In genomic region chr10:72682626-72683025, GRCh38 we compare ENCODE assay signal across 22 cellular contexts. TPM values are rescaled to one million over a fixed set of nuclear protein-coding genes. Genes with fewer than 3 reads are reported as not detected.
DNase-seq lines count a peak whose midpoint lies in the region; ATAC-seq and TF ChIP-seq lines count a peak whose summit lies in the region.
"Had no signal": no experiment of that assay in that cellular context is flagged by ENCODE, and none has a peak within 500 bp of the region (broad histone marks: within the 10 kb centered on the region; RNA-seq: fewer than 3 reads in every experiment).

No MANE protein-coding gene starts in this region.

- H3K9me3 Mint-ChIP-seq in HFFc6, result no peaks in the 10 kb centered on the region
- H3K9me3 Mint-ChIP-seq in T-helper 2 cell treated with Interferon-gamma antibody and Interleukin-4, amounts not matched to agents 5 μg/mL and 100 μg/mL, for 36 hours, result no peaks in the 10 kb centered on the region
- H3K9me3 Mint-ChIP-seq: activated naive CD8-positive, alpha-beta T cell treated with anti-CD3 and anti-CD28 coated beads for 36 hours; natural killer cell treated with Interleukin-12 subunit alpha and Interleukin-12 subunit beta and Interleukin-15 and Interleukin-18, amount 100 ng/mL, for 72 hours; stimulated activated naive CD8-positive, alpha-beta T cell treated with anti-CD3 and anti-CD28 coated beads, Interleukin-15, amount 100 ng/mL, for 72 hours had no signal

- H3K27me3 Mint-ChIP-seq in HFFc6 (ENCODE audit: insufficient read depth), result peaks cover 2% of the 10 kb centered on the region; the same call in 1 of the 2 replicates
- peaks cover 4% of the 10 kb centered on the region for H3K27me3 Mint-ChIP-seq in T-helper 2 cell treated with Interferon-gamma antibody and Interleukin-4, amounts not matched to agents 5 μg/mL and 100 μg/mL, for 36 hours (ENCODE audit: low read depth)
- H3K27me3 Mint-ChIP-seq: stimulated activated naive CD8-positive, alpha-beta T cell treated with anti-CD3 and anti-CD28 coated beads, Interleukin-15, amount 100 ng/mL, for 72 hours had no signal

- peaks cover 30% of the 10 kb centered on the region for H3K4me1 Mint-ChIP-seq in HFFc6 (ENCODE audit: low read depth)
- no peaks in the 10 kb centered on the region for H3K4me1 Mint-ChIP-seq in T-helper 2 cell treated with Interferon-gamma antibody and Interleukin-4, amounts not matched to agents 5 μg/mL and 100 μg/mL, for 36 hours (ENCODE audit: low read depth)
- H3K4me1 Mint-ChIP-seq: activated CD4-positive, alpha-beta T cell treated with anti-CD3 and anti-CD28 coated beads for 36 hours; activated naive CD8-positive, alpha-beta T cell treated with anti-CD3 and anti-CD28 coated beads for 36 hours; stimulated activated naive CD8-positive, alpha-beta T cell treated with anti-CD3 and anti-CD28 coated beads, Interleukin-15, amount 100 ng/mL, for 72 hours had no signal

- H3K36me3 Mint-ChIP-seq in HFFc6 (ENCODE audit: low read depth), result no peaks in the 10 kb centered on the region
- H3K36me3 Mint-ChIP-seq in T-helper 2 cell treated with Interferon-gamma antibody and Interleukin-4, amounts not matched to agents 5 μg/mL and 100 μg/mL, for 36 hours (ENCODE audit: low read depth), result no peaks in the 10 kb centered on the region
- H3K36me3 Mint-ChIP-seq: activated naive CD8-positive, alpha-beta T cell treated with anti-CD3 and anti-CD28 coated beads for 36 hours; natural killer cell treated with Interleukin-12 subunit alpha and Interleukin-12 subunit beta and Interleukin-15 and Interleukin-18, amount 100 ng/mL, for 72 hours had no signal

- no peak overlapping the region for H3K4me3 Mint-ChIP-seq in HFFc6
- no peak overlapping the region for H3K4me3 Mint-ChIP-seq in T-helper 2 cell treated with Interferon-gamma antibody and Interleukin-4, amounts not matched to agents 5 μg/mL and 100 μg/mL, for 36 hours
- H3K4me3 Mint-ChIP-seq: activated CD4-positive, alpha-beta T cell treated with anti-CD3 and anti-CD28 coated beads for 36 hours; activated naive CD8-positive, alpha-beta T cell treated with anti-CD3 and anti-CD28 coated beads for 36 hours; natural killer cell treated with Interleukin-12 subunit alpha and Interleukin-12 subunit beta and Interleukin-15 and Interleukin-18, amount 100 ng/mL, for 72 hours; stimulated activated naive CD8-positive, alpha-beta T cell treated with anti-CD3 and anti-CD28 coated beads, Interleukin-15, amount 100 ng/mL, for 72 hours had no signal

- H3K27ac Mint-ChIP-seq in HFFc6, result peak overlapping the region; percentile 29
- H3K27ac Mint-ChIP-seq in T-helper 2 cell treated with Interferon-gamma antibody and Interleukin-4, amounts not matched to agents 5 μg/mL and 100 μg/mL, for 36 hours, result no peak overlapping the region
- H3K27ac Mint-ChIP-seq: activated CD4-positive, alpha-beta T cell treated with anti-CD3 and anti-CD28 coated beads for 36 hours; activated naive CD8-positive, alpha-beta T cell treated with anti-CD3 and anti-CD28 coated beads for 36 hours; natural killer cell treated with Interleukin-12 subunit alpha and Interleukin-12 subunit beta and Interleukin-15 and Interleukin-18, amount 100 ng/mL, for 72 hours; stimulated activated naive CD8-positive, alpha-beta T cell treated with anti-CD3 and anti-CD28 coated beads, Interleukin-15, amount 100 ng/mL, for 72 hours had no signal

- DNase-seq in A172 (ENCODE audit: low spot score) (peak; percentile 45), HFFc6 (peak; percentile 60), iris pigment epithelial cell (ENCODE audit: low read depth) (peak; percentile 10), ureter (ENCODE audit: low spot score) (no peak)
- no peak for DNase-seq in T-helper 2 cell treated with Interferon-gamma antibody and Interleukin-4, amounts not matched to agents 5 μg/mL and 100 μg/mL, for 36 hours (ENCODE audit: low spot score)
- DNase-seq: activated CD4-positive, alpha-beta T cell treated with anti-CD3 and anti-CD28 coated beads for 36 hours; activated naive CD8-positive, alpha-beta T cell treated with anti-CD3 and anti-CD28 coated beads for 36 hours; body of pancreas; colonic mucosa; hippocampal formation; Karpas-422; mesenchymal stem cell; NCI-H1105 treated with DMSO at 0.1 percent for 48 hours; NCI-H69; SIG-M5; stimulated activated naive CD8-positive, alpha-beta T cell treated with anti-CD3 and anti-CD28 coated beads, Interleukin-15, amount 100 ng/mL, for 72 hours; T-helper 9 cell; trophoblast cell had no signal

- no peak for TF ChIP-seq CTCF in HFFc6 (IDR thresholded peaks at IDR 0.05)

- ATAC-seq in SK-N-SH treated with all-trans-retinoic acid at 6 μM for 48 hours (peak; percentile 73), GM18511 (IDR thresholded peaks at IDR 0.05; ENCODE audit: unreplicated experiment) (no peak), GM21390 (IDR thresholded peaks at IDR 0.05; ENCODE audit: unreplicated experiment) (no peak)
- ATAC-seq: activated CD4-positive, alpha-beta T cell treated with anti-CD3 and anti-CD28 coated beads for 36 hours; body of pancreas; natural killer cell treated with Interleukin-12 subunit alpha and Interleukin-12 subunit beta and Interleukin-15 and Interleukin-18, amount 100 ng/mL, for 72 hours; stimulated activated naive CD8-positive, alpha-beta T cell treated with anti-CD3 and anti-CD28 coated beads, Interleukin-15, amount 100 ng/mL, for 72 hours had no signal

TF ChIP-seq in SK-N-SH treated with all-trans-retinoic acid at 6 μM for 48 hours, 23 proteins besides CTCF, POLR2A, EP300 and RAD21 (continues in another document):
- TF ChIP-seq POU6F1 (CRISPR knock-in tag; IDR thresholded peaks at IDR 0.05; ENCODE audit: borderline replicate concordance, low read depth) (no peak), ISL1 (CRISPR knock-in tag; IDR thresholded peaks at IDR 0.05) (no peak), BACH2 (CRISPR knock-in tag; IDR thresholded peaks at IDR 0.05; ENCODE audit: borderline replicate concordance) (no peak), TOX (CRISPR knock-in tag; IDR thresholded peaks at IDR 0.05; ENCODE audit: borderline replicate concordance) (no peak), CSRNP3 (CRISPR knock-in tag; IDR thresholded peaks at IDR 0.05) (no peak), ZNF70 (CRISPR knock-in tag; IDR thresholded peaks at IDR 0.05) (no peak), TSHZ2 (CRISPR knock-in tag; IDR thresholded peaks at IDR 0.05) (no peak), CSDC2 (CRISPR knock-in tag; IDR thresholded peaks at IDR 0.05) (no peak)

RNA-seq across cellular contexts. Expression of gene MCU, which starts 9.3 kb away (rescaled TPM):
- 49.7 and 65.2 TPM in 2 replicates for total RNA-seq in A172 (2014; rRNA removed; shearing (Covaris generic))
- total RNA-seq in HFFc6 (2021; fragmentation: NEBNext Ultra II Directional; extraction: Animal tissue kit (Norgen Biotek cat#: 25700)), result 10 to 100 TPM; 28.3 to 36.2 (median 32.3) TPM
- total RNA-seq in ureter, result 40.1 TPM

RNA-seq across cellular contexts. Expression of gene MICU1, which starts 56.7 kb away (rescaled TPM):
- 76.0 and 85.2 TPM in 2 replicates for total RNA-seq in A172 (2014; rRNA removed; shearing (Covaris generic))
- 10 to 100 TPM; 54.7 to 62.7 (median 59.8) TPM for total RNA-seq in HFFc6 (2021; fragmentation: NEBNext Ultra II Directional; extraction: Animal tissue kit (Norgen Biotek cat#: 25700))
- 48.2 TPM for total RNA-seq in ureter

Comparison
In these comparisons a context has a peak if more than half of its experiments do, and no peak if none do; other contexts are left out.
1. DNase-seq: peak in A172 (single experiment), HFFc6 (single experiment) and iris pigment epithelial cell (single experiment); none in ureter (single experiment) and T-helper 2 cell treated with Interferon-gamma antibody and Interleukin-4, amounts not matched to agents 5 μg/mL and 100 μg/mL, for 36 hours (single experiment).